Comparison of ENCODE assay signal across 9 cellular contexts in the genomic region with DNA sequence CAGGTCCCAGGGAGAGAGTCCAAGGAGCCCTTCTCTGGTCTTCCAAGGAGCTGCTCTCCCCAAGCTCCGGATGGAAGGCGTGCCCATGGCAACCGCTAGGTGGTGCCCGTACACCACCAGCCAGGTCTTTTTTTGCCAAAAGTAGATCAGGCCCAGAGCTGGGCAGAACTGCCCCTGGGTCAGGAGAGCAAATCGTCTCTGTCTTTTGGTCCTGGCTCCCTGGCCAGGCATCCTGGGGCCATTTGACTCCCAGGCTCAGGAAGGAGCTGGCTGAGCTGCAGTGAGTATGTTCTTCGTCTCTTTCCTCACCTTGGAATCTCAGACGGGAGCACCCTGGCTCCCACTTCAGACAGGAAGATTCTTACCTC. TPM values are rescaled to one million over a fixed set of nuclear protein-coding genes. Genes with fewer than 3 reads are reported as not detected.
A peak's percentile ranks its signal among the peaks of the same experiment; 100 is the strongest.
DNase-seq lines count a peak whose midpoint lies in the region; ATAC-seq, FAIRE-seq and TF ChIP-seq lines count a peak whose summit lies in the region.
"Had no signal": no experiment of that assay in that cellular context is flagged by ENCODE, and none has a peak within 500 bp of the region (broad histone marks: within the 10 kb centered on the region; RNA-seq: fewer than 3 reads in every experiment).

No MANE protein-coding gene starts in this region.

- H3K9me1 ChIP-seq in keratinocyte (ENCODE audit: control insufficient read depth, extremely low read depth, insufficient read depth, low read length): no peaks in the 10 kb centered on the region

- H3K4me1 ChIP-seq in HAP-1 (peaks cover 4% of the 10 kb centered on the region), keratinocyte (ENCODE audit: control insufficient read depth, extremely low read depth, insufficient read depth, low read length) (peaks cover 13% of the 10 kb centered on the region)

- H3K27ac Mint-ChIP-seq in activated B cell treated with CpG ODN at 0.5 μM for 24 hours: no peak overlapping the region

- DNase-seq in DMS 273 treated with DMSO at 0.1 percent for 48 hours (lab: John Stamatoyannopoulos, UW): peak; percentile 24
- DNase-seq in HAP-1 (ENCODE audit: low spot score in 2 of 2): peak; percentile 61 to 86
- DNase-seq in NCI-H2196 (lab: John Stamatoyannopoulos, UW; ENCODE audit: unreplicated experiment): peak; percentile 82
- DNase-seq in activated B cell treated with CpG ODN at 0.5 μM for 24 hours: peak; percentile 76
- DNase-seq in bronchial epithelial cell (ENCODE audit: low read depth): peak; percentile 72
- DNase-seq in keratinocyte (ENCODE audit: low read depth, low spot score): no peak
- DNase-seq in stimulated activated CD4-positive, alpha-beta T cell treated with anti-CD3 and anti-CD28 coated beads, Interleukin-12 subunit alpha, Interleukin-12 subunit beta, amount 100 ng/mL, for 48 hours (ENCODE audit: low read depth in 2 of 3, low spot score in 1 of 3): peak; percentile 69 to 72 (median 71)

- H3K27ac ChIP-seq in keratinocyte (ENCODE audit: control insufficient read depth, insufficient read depth, low read length): no peak overlapping the region

- dilution Hi-C loops in keratinocyte (cut with MboI; ENCODE audit: extremely low pct_ligation_motif_present, low sequenced_read_pairs): no loop called here

- intact Hi-C loops in activated B cell treated with CpG ODN at 0.5 μM for 24 hours (cut with micrococcal nuclease): loop anchor here (1.0 to 2.0 kb wide), 7 partner anchors 23 to 179 kb away; no protein-coding TSS in a partner anchor

- H3K4me3 Mint-ChIP-seq in activated B cell treated with CpG ODN at 0.5 μM for 24 hours: no peak overlapping the region

- H3K9me3 ChIP-seq in HAP-1: no peaks in the 10 kb centered on the region
- no peaks in the 10 kb centered on the region for H3K9me3 ChIP-seq in keratinocyte (ENCODE audit: control insufficient read depth, low read depth, low read length)

- peaks cover 40% of the 10 kb centered on the region for H3K4me1 Mint-ChIP-seq in activated B cell treated with CpG ODN at 0.5 μM for 24 hours

- no peaks in the 10 kb centered on the region for H3K79me2 ChIP-seq in keratinocyte (ENCODE audit: control insufficient read depth, insufficient read depth, low read length)

- peaks cover 3% of the 10 kb centered on the region for H3K27me3 Mint-ChIP-seq in activated B cell treated with CpG ODN at 0.5 μM for 24 hours

- peak overlapping the region; percentile 7 for H3K9ac ChIP-seq in keratinocyte (ENCODE audit: control insufficient read depth, extremely low read depth, insufficient read depth, low read length)

- POLR2A ChIA-PET in activated B cell treated with CpG ODN at 0.5 μM for 24 hours (lab: Charles Lee): interaction anchor here (0.6 to 5.2 kb wide), 14 partner anchors 17 to 278 kb away, joined by 3 to 89 read pairs (median 4); partner anchors contain the start of gene NECTIN2

- H3K36me3 Mint-ChIP-seq in activated B cell treated with CpG ODN at 0.5 μM for 24 hours (ENCODE audit: low read depth): no peaks in the 10 kb centered on the region

- TF ChIP-seq CTCF in activated B cell treated with CpG ODN at 0.5 μM for 24 hours (IDR thresholded peaks at IDR 0.05) (peak; percentile 81), bronchial epithelial cell (IDR thresholded peaks at IDR 0.05; ENCODE audit: insufficient read depth, low read length, severe bottlenecking) (peak; percentile 99), keratinocyte (optimal IDR thresholded peaks at IDR 0.05 in 1 of 3, IDR thresholded peaks at IDR 0.05 in 1 of 3, conservative IDR thresholded peaks at IDR 0.05 in 1 of 3; ENCODE audit: extremely low read depth in 1 of 3, insufficient read depth in 2 of 3, low read length in 3 of 3) (peak; percentile 93 to 97 (median 97))

- in situ Hi-C loops in HAP-1 (cut with MboI; ENCODE audit: low sequenced_read_pairs): loop anchor here (5.0 to 10.0 kb wide), 2 partner anchors 48 to 121 kb away; partner anchors contain the start of gene NECTIN2

- no peaks in the 10 kb centered on the region for H3K9me3 Mint-ChIP-seq in activated B cell treated with CpG ODN at 0.5 μM for 24 hours

- no peaks in the 10 kb centered on the region for H3K36me3 ChIP-seq in HAP-1 (replicated peaks)
- H3K36me3 ChIP-seq in bronchial epithelial cell (ENCODE audit: control insufficient read depth, insufficient read depth, low read length): no peaks in the 10 kb centered on the region
- H3K36me3 ChIP-seq in keratinocyte (ENCODE audit: control insufficient read depth in 2 of 2, extremely low read depth in 1 of 2, insufficient read depth in 2 of 2, low read length in 2 of 2): no peaks in the 10 kb centered on the region

- FAIRE-seq in bronchial epithelial cell (lab: Jason Lieb, UNC) (no peak), keratinocyte (lab: Jason Lieb, UNC) (peak; percentile 32)
- FAIRE-seq: colon had no signal

- CTCF ChIA-PET in activated B cell treated with CpG ODN at 0.5 μM for 24 hours (lab: Charles Lee): interaction anchor here (0.7 to 11.5 kb wide), 33 partner anchors 11 to 315 kb away, joined by 3 to 359 read pairs (median 5); partner anchors contain the start of genes BCAM, BCL3, CLASRP and CLPTM1

- no peak overlapping the region for H2AFZ ChIP-seq in keratinocyte (ENCODE audit: control insufficient read depth, low read length)

- ATAC-seq in activated B cell treated with CpG ODN at 0.5 μM for 24 hours (ENCODE audit: low read depth) (peak; percentile 92), GM21526 (IDR thresholded peaks at IDR 0.05; ENCODE audit: low FRiP score, unreplicated experiment) (no peak)

- H3K4me3 ChIP-seq in HAP-1 (no peak overlapping the region), bronchial epithelial cell (ENCODE audit: low read depth, low read length) (no peak overlapping the region), keratinocyte (ENCODE audit: control insufficient read depth in 2 of 3, extremely low read depth in 1 of 3, insufficient read depth in 2 of 3, low read depth in 1 of 3, low read length in 3 of 3) (no peak overlapping the region)

- no peaks in the 10 kb centered on the region for H4K20me1 ChIP-seq in keratinocyte (ENCODE audit: control insufficient read depth, extremely low read depth, insufficient read depth, low read length)

- H3K4me2 ChIP-seq in keratinocyte (ENCODE audit: control insufficient read depth, extremely low read depth, insufficient read depth, low read depth, low read length): no peak overlapping the region

- H3K27me3 ChIP-seq in HAP-1 (ENCODE audit: low read depth) (no peaks in the 10 kb centered on the region), bronchial epithelial cell (ENCODE audit: control insufficient read depth, insufficient read depth, low read length) (no peaks in the 10 kb centered on the region), keratinocyte (ENCODE audit: control insufficient read depth, extremely low read depth, insufficient read depth, low read length) (no peaks in the 10 kb centered on the region)

RNA-seq across cellular contexts. Expression of gene BCL3, which starts 24.6 kb away (rescaled TPM):
- total RNA-seq in activated B cell treated with CpG ODN at 0.5 μM for 24 hours (121 and 149 TPM in 2 replicates), bronchial epithelial cell (2.1 and 4.7 TPM in 2 replicates)
- polyA plus RNA-seq in keratinocyte: 1.1 to 1.8 TPM (median 1.5 TPM) in 3 replicates
- polyA plus RNA-seq in keratinocyte (2011; ENCODE audit: low read depth): 2.2 TPM
- 0.72 and 2.2 TPM in 2 replicates for polyA plus RNA-seq in keratinocyte (2011; cell fraction: cytosol; rRNA removed)
- polyA plus RNA-seq in keratinocyte (2011; cell fraction: nucleus; rRNA removed): 7.1 and 8.3 TPM in 2 replicates
- polyA plus RNA-seq in keratinocyte (2012; ENCODE audit: low replicate concordance): 5.9 and 6.4 TPM in 2 replicates
- polyA minus RNA-seq in keratinocyte: 1.1 to 5.8 TPM (median 3.1 TPM) in 3 replicates
- 12.5 TPM for polyA minus RNA-seq in keratinocyte (2011; cell fraction: cytosol; rRNA and poly(A)+ RNA removed)
- polyA minus RNA-seq in keratinocyte (2011; cell fraction: nucleus; rRNA and poly(A)+ RNA removed): 4.1 and 5.1 TPM in 2 replicates

RNA-seq across cellular contexts. Expression of gene CEACAM16, which starts 25.0 kb away (rescaled TPM):
- total RNA-seq in activated B cell treated with CpG ODN at 0.5 μM for 24 hours (not detected in 2 replicates), bronchial epithelial cell (not detected in 2 replicates)
- not detected in 3 replicates for polyA plus RNA-seq in keratinocyte
- polyA plus RNA-seq in keratinocyte (2011; ENCODE audit: low read depth): not detected
- polyA plus RNA-seq in keratinocyte (2011; cell fraction: cytosol; rRNA removed): not detected in 2 replicates
- polyA plus RNA-seq in keratinocyte (2011; cell fraction: nucleus; rRNA removed): not detected in 2 replicates
- not detected in 2 replicates for polyA plus RNA-seq in keratinocyte (2012; ENCODE audit: low replicate concordance)
- polyA minus RNA-seq in keratinocyte: not detected in 3 replicates
- polyA minus RNA-seq in keratinocyte (2011; cell fraction: cytosol; rRNA and poly(A)+ RNA removed): not detected
- polyA minus RNA-seq in keratinocyte (2011; cell fraction: nucleus; rRNA and poly(A)+ RNA removed): not detected in 2 replicates

RNA-seq across cellular contexts. Expression of gene CEACAM19, which starts 52.7 kb away (rescaled TPM):
- total RNA-seq in activated B cell treated with CpG ODN at 0.5 μM for 24 hours: not detected in 2 replicates
- 0.53 and 2.7 TPM in 2 replicates for total RNA-seq in bronchial epithelial cell
- polyA plus RNA-seq in keratinocyte: 2.4 to 7.1 TPM (median 3.7 TPM) in 3 replicates
- polyA plus RNA-seq in keratinocyte (2011; ENCODE audit: low read depth): 3.3 TPM
- 1.5 and 1.9 TPM in 2 replicates for polyA plus RNA-seq in keratinocyte (2011; cell fraction: cytosol; rRNA removed)
- polyA plus RNA-seq in keratinocyte (2011; cell fraction: nucleus; rRNA removed): 20.3 and 29.8 TPM in 2 replicates
- 4.0 and 11.3 TPM in 2 replicates for polyA plus RNA-seq in keratinocyte (2012; ENCODE audit: low replicate concordance)
- 1.6 to 7.3 TPM (median 4.8 TPM) in 3 replicates for polyA minus RNA-seq in keratinocyte
- polyA minus RNA-seq in keratinocyte (2011; cell fraction: cytosol; rRNA and poly(A)+ RNA removed): 0.96 TPM
- 6.9 and 9.2 TPM in 2 replicates for polyA minus RNA-seq in keratinocyte (2011; cell fraction: nucleus; rRNA and poly(A)+ RNA removed)

RNA-seq across cellular contexts. Expression of gene CBLC, which starts 53.8 kb away (rescaled TPM):
- total RNA-seq in activated B cell treated with CpG ODN at 0.5 μM for 24 hours: not detected in 2 replicates
- total RNA-seq in bronchial epithelial cell: 65.0 and 73.7 TPM in 2 replicates
- 27.8 to 58.6 TPM (median 30.1 TPM) in 3 replicates for polyA plus RNA-seq in keratinocyte
- 12.3 TPM for polyA plus RNA-seq in keratinocyte (2011; ENCODE audit: low read depth)
- polyA plus RNA-seq in keratinocyte (2011; cell fraction: cytosol; rRNA removed): 27.4 and 54.0 TPM in 2 replicates
- polyA plus RNA-seq in keratinocyte (2011; cell fraction: nucleus; rRNA removed): 57.2 and 98.5 TPM in 2 replicates
- polyA plus RNA-seq in keratinocyte (2012; ENCODE audit: low replicate concordance): 26.6 and 50.7 TPM in 2 replicates
- 68.8 to 110 TPM (median 88.1 TPM) in 3 replicates for polyA minus RNA-seq in keratinocyte
- 80.4 TPM for polyA minus RNA-seq in keratinocyte (2011; cell fraction: cytosol; rRNA and poly(A)+ RNA removed)
- polyA minus RNA-seq in keratinocyte (2011; cell fraction: nucleus; rRNA and poly(A)+ RNA removed): 55.4 and 73.0 TPM in 2 replicates

Comparison
In these comparisons a context has a peak if more than half of its experiments do, and no peak if none do; other contexts are left out.
1. RNA of gene BCL3, which starts 24.6 kb away (total RNA-seq): 121 to 149 TPM in activated B cell treated with CpG ODN at 0.5 μM for 24 hours; 2.1 to 4.7 TPM in bronchial epithelial cell; every median in the first group is over 10 times any median in the second.
2. Peak in every context shown above with its lines, with median percentiles within 50 percentile points of each other: CTCF ChIP-seq.